Comparison of ENCODE assay signal across 10 cellular contexts in genomic region chr21:34722684-34723300, GRCh38. TPM values are rescaled to one million over a fixed set of nuclear protein-coding genes. Genes with fewer than 3 reads are reported as not detected.
A peak's percentile ranks its signal among the peaks of the same experiment; 100 is the strongest.
DNase-seq lines count a peak whose midpoint lies in the region; ATAC-seq, FAIRE-seq and TF ChIP-seq lines count a peak whose summit lies in the region.
"Had no signal": no experiment of that assay in that cellular context is flagged by ENCODE, and none has a peak within 500 bp of the region (broad histone marks: within the 10 kb centered on the region; RNA-seq: fewer than 3 reads in every experiment).

No MANE protein-coding gene starts in this region.

- H3K4me3 Mint-ChIP-seq in activated CD8-positive, alpha-beta T cell treated with anti-CD3 and anti-CD28 coated beads, Interleukin-2, amount 10 ng/mL, durations not matched to agents 7 days and 5 days, result no peak overlapping the region

- no peaks in the 10 kb centered on the region for H3K9me3 ChIP-seq in heart right ventricle

- POLR2A ChIA-PET in activated CD8-positive, alpha-beta T cell treated with anti-CD3 and anti-CD28 coated beads, Interleukin-2, amount 10 ng/mL, durations not matched to agents 7 days and 5 days (lab: Charles Lee), result no interaction called here

- no peak overlapping the region for H3K27ac Mint-ChIP-seq in activated CD8-positive, alpha-beta T cell treated with anti-CD3 and anti-CD28 coated beads, Interleukin-2, amount 10 ng/mL, durations not matched to agents 7 days and 5 days

- peaks cover 0 to 26% (median 7%) of the 10 kb centered on the region in 7 donors for H3K27me3 ChIP-seq in heart right ventricle

- CTCF ChIA-PET in activated CD8-positive, alpha-beta T cell treated with anti-CD3 and anti-CD28 coated beads, Interleukin-2, amount 10 ng/mL, durations not matched to agents 7 days and 5 days (lab: Charles Lee), result interaction anchor here (0.6 to 2.8 kb wide), 10 partner anchors 12 to 678 kb away, joined by 3 to 16 read pairs (median 3); no protein-coding TSS in a partner anchor

- H3K36me3 Mint-ChIP-seq in activated CD8-positive, alpha-beta T cell treated with anti-CD3 and anti-CD28 coated beads, Interleukin-2, amount 10 ng/mL, durations not matched to agents 7 days and 5 days (ENCODE audit: low read depth), result no peaks in the 10 kb centered on the region

- intact Hi-C loops in heart right ventricle (cut with DNase I) (no loop called here), left cardiac atrium (cut with DNase I) (no loop called here)

- H3K4me3 ChIP-seq in heart right ventricle, result no peak overlapping the region

- WGBS in heart right ventricle, 2 donors, result 70 to 75% methylated on average over 7 of the region's 7 CpGs

- ATAC-seq in heart right ventricle (no peak), left cardiac atrium (no peak), GM18909 (IDR thresholded peaks at IDR 0.05; ENCODE audit: poor library complexity, unreplicated experiment) (no peak)
- ATAC-seq in activated CD8-positive, alpha-beta T cell treated with anti-CD3 and anti-CD28 coated beads, Interleukin-2, amount 10 ng/mL, durations not matched to agents 7 days and 5 days, result no peak

- H3K36me3 ChIP-seq in heart right ventricle, result no peaks in the 10 kb centered on the region

- H3K4me1 Mint-ChIP-seq in activated CD8-positive, alpha-beta T cell treated with anti-CD3 and anti-CD28 coated beads, Interleukin-2, amount 10 ng/mL, durations not matched to agents 7 days and 5 days (ENCODE audit: low read depth), result peaks cover 15% of the 10 kb centered on the region

- H3K9me3 Mint-ChIP-seq in activated CD8-positive, alpha-beta T cell treated with anti-CD3 and anti-CD28 coated beads, Interleukin-2, amount 10 ng/mL, durations not matched to agents 7 days and 5 days (ENCODE audit: insufficient read depth), result no peaks in the 10 kb centered on the region

- DNase-seq in heart right ventricle (no peak), left cardiac atrium (no peak), iPS DF 4.7 (ENCODE audit: extremely low read depth, low spot score) (peak; percentile 11), urothelium cell line (ENCODE audit: low spot score) (peak; percentile 20), amygdala (lab: John Stamatoyannopoulos, UW) (no peak), dedifferentiated amniotic fluid mesenchymal stem cell (ENCODE audit: extremely low spot score) (no peak)
- DNase-seq in activated CD8-positive, alpha-beta T cell treated with anti-CD3 and anti-CD28 coated beads, Interleukin-2, amount 10 ng/mL, durations not matched to agents 7 days and 5 days, result peak; percentile 32

- no peak overlapping the region for H3K27ac ChIP-seq in heart right ventricle

- TF ChIP-seq CTCF in heart right ventricle (IDR thresholded peaks at IDR 0.05), result peak in 7 of 9 donors; percentile 19 to 58 (median 37)

- no peak for FAIRE-seq in urothelium cell line (lab: Jason Lieb, UNC)
- FAIRE-seq: GM18507 had no signal

- H3K27me3 Mint-ChIP-seq in activated CD8-positive, alpha-beta T cell treated with anti-CD3 and anti-CD28 coated beads, Interleukin-2, amount 10 ng/mL, durations not matched to agents 7 days and 5 days (ENCODE audit: low read depth), result peaks cover 18% of the 10 kb centered on the region

- H3K4me1 ChIP-seq in heart right ventricle, result peaks cover 0 to 5% (median 0%) of the 10 kb centered on the region in 9 donors

RNA-seq across cellular contexts. Expression of gene CLIC6, which starts 54.0 kb away (rescaled TPM):
- total RNA-seq in heart right ventricle (1 to 10 TPM in 7 of 10 donors, under 1 TPM in 3; 0.21 to 8.1 (median 3.0) TPM), left cardiac atrium (1 to 10 TPM; 4.8 to 9.3 TPM)
- 1 to 10 TPM in 1 of 2 donors, under 1 TPM in 1; 0.71 to 2.6 TPM for polyA plus RNA-seq in heart right ventricle
- under 1 TPM; 0.08 to 0.21 TPM for total RNA-seq in activated CD8-positive, alpha-beta T cell treated with anti-CD3 and anti-CD28 coated beads, Interleukin-2, amount 10 ng/mL, durations not matched to agents 7 days and 5 days
- total RNA-seq: glomerular endothelial cell had no signal

Comparison
In these comparisons a context has a peak if more than half of its experiments do, and no peak if none do; other contexts are left out.
1. DNase-seq: peak in activated CD8-positive, alpha-beta T cell treated with anti-CD3 and anti-CD28 coated beads, Interleukin-2, amount 10 ng/mL, durations not matched to agents 7 days and 5 days (single experiment), iPS DF 4.7 (single experiment) and urothelium cell line (single experiment); none in heart right ventricle (0 of 2), left cardiac atrium (single experiment), amygdala (0 of 56) and dedifferentiated amniotic fluid mesenchymal stem cell (single experiment).